20 cellular contexts compared by ENCODE assay signal in genomic region chr15:65953622-65954021, GRCh38.
DNase-seq lines count a peak whose midpoint lies in the region; ATAC-seq, FAIRE-seq and TF ChIP-seq lines count a peak whose summit lies in the region.
"Had no signal": no experiment of that assay in that cellular context is flagged by ENCODE, and none has a peak within 500 bp of the region (broad histone marks: within the 10 kb centered on the region; RNA-seq: fewer than 3 reads in every experiment).

No MANE protein-coding gene starts in this region.

- no peak for TF ChIP-seq RAD21 in A549 (conservative IDR thresholded peaks at IDR 0.05 in 1 of 2, IDR thresholded peaks at IDR 0.05 in 1 of 2)

- H3K27ac ChIP-seq in A549, result no peak overlapping the region
- peak overlapping the region; percentile 91 for H3K27ac ChIP-seq in HUES48 (ENCODE audit: low read depth, low read length)
- H3K27ac ChIP-seq in PC-9, result no peak overlapping the region
- H3K27ac ChIP-seq: C4-2B, KMS-11 had no signal

- DNase-seq in A549 (ENCODE audit: low read depth in 1 of 2, low spot score in 1 of 2) (no peak), PC-9 (no peak), germinal center (ENCODE audit: low spot score) (peak; percentile 49), NCI-H510A treated with DMSO at 0.1 percent for 48 hours (lab: John Stamatoyannopoulos, UW) (no peak), COLO668 (lab: John Stamatoyannopoulos, UW; ENCODE audit: unreplicated experiment) (no peak)
- DNase-seq: 8988T, DMS 273 treated with DMSO at 0.1 percent for 48 hours, NCI-H1694, NCI-H2171, NCI-H524 treated with DMSO at 0.1 percent for 48 hours, OCI-M1, Right ventricle myocardium superior, T-helper 9 cell had no signal

- H3K9me2 ChIP-seq in PC-9 (ENCODE audit: insufficient read depth), result no peaks in the 10 kb centered on the region

- ATAC-seq in A549, result no peak
- no peak for ATAC-seq in HG03039 (IDR thresholded peaks at IDR 0.05; ENCODE audit: unreplicated experiment)
- ATAC-seq in HG02981 (IDR thresholded peaks at IDR 0.05; ENCODE audit: unreplicated experiment), result no peak

- no peak for FAIRE-seq in A549 (lab: Jason Lieb, UNC)
- FAIRE-seq: GM18507 had no signal

- H3K36me3 ChIP-seq in HUES48 (ENCODE audit: control insufficient read depth, insufficient read depth, low read length) (no peaks in the 10 kb centered on the region), PC-9 (ENCODE audit: low read depth) (no peaks in the 10 kb centered on the region)
- H3K36me3 ChIP-seq: HAP-1 had no signal

- H3K27me3 ChIP-seq in HUES48 (ENCODE audit: control insufficient read depth, insufficient read depth, low read length), result no peaks in the 10 kb centered on the region
- no peaks in the 10 kb centered on the region for H3K27me3 ChIP-seq in PC-9 (ENCODE audit: insufficient read depth, low read depth)

- no peak for TF ChIP-seq EP300 in A549 (IDR thresholded peaks at IDR 0.05)

- BruUV-seq in PC-9 (replicated peaks; lab: Mats Ljungman, UMichigan), result no TSS peak

- H2AFZ ChIP-seq in PC-9, result no peak overlapping the region

- no peak for TF ChIP-seq POLR2A in A549 (IDR thresholded peaks at IDR 0.05; ENCODE audit: low read length)

- POLR2A ChIA-PET in A549 (lab: Yijun Ruan, JAX) (no interaction called here), PC-9 (lab: Charles Lee; ENCODE audit: unreplicated experiment) (no interaction called here)

- H3K9ac ChIP-seq in HUES48 (ENCODE audit: low read depth, low read length), result no peak overlapping the region
- H3K9ac ChIP-seq: KMS-11 had no signal

- no peak overlapping the region for H3K4me2 ChIP-seq in A549
- H3K4me2 ChIP-seq in PC-9, result peak overlapping the region; percentile 38; the same call in 1 of the 2 replicates
- H3K4me2 ChIP-seq: KMS-11 had no signal

- no peaks in the 10 kb centered on the region for H4K20me1 ChIP-seq in PC-9 (ENCODE audit: insufficient read depth)

- H3K4me3 ChIP-seq in A549, result no peak overlapping the region
- no peak overlapping the region for H3K4me3 ChIP-seq in HUES48 (ENCODE audit: low read depth, low read length)
- H3K4me3 ChIP-seq in PC-9, result no peak overlapping the region
- H3K4me3 ChIP-seq: HAP-1 had no signal

- H3F3A ChIP-seq in PC-9 (ENCODE audit: insufficient read depth, low read depth), result peaks cover 6% of the 10 kb centered on the region; the same call in 1 of the 2 replicates

- no peaks in the 10 kb centered on the region for H3K79me2 ChIP-seq in PC-9 (ENCODE audit: low read depth)

- H3K4me1 ChIP-seq in A549 (peaks cover 8% of the 10 kb centered on the region; the same call in 1 of the 3 replicates), HUES48 (ENCODE audit: control insufficient read depth, insufficient read depth, low read length) (peaks cover 22% of the 10 kb centered on the region), PC-9 (replicated peaks; ENCODE audit: insufficient read depth) (peaks cover 18% of the 10 kb centered on the region)
- H3K4me1 ChIP-seq: HAP-1 had no signal

- H3K9me3 ChIP-seq in A549 (no peaks in the 10 kb centered on the region), HUES48 (ENCODE audit: control insufficient read depth, insufficient read depth, low read length) (no peaks in the 10 kb centered on the region), PC-9 (ENCODE audit: insufficient read depth, low read depth) (no peaks in the 10 kb centered on the region)
- H3K9me3 ChIP-seq: HAP-1 had no signal

- TF ChIP-seq CTCF in A549 (IDR thresholded peaks at IDR 0.05) (no peak), PC-9 (conservative IDR thresholded peaks at IDR 0.05) (no peak)

- CTCF ChIA-PET in A549 (lab: Yijun Ruan, JAX), result interaction anchor here (1.2 to 2.8 kb wide), 4 partner anchors 34 to 334 kb away, joined by 3 to 12 read pairs (median 3); no protein-coding TSS in a partner anchor
- CTCF ChIA-PET in PC-9 (lab: Charles Lee), result no interaction called here

- 27% methylated on average over 7 of the region's 7 CpGs for WGBS in A549 (ENCODE audit: missing lambda C conversion rate)

- intact Hi-C loops in PC-9 (cut with micrococcal nuclease; ENCODE audit: unreplicated experiment), result no loop called here

TF ChIP-seq in A549, 52 proteins besides CTCF, POLR2A, EP300 and RAD21:
- no peak for TF ChIP-seq SREBF2 (IDR thresholded peaks at IDR 0.05)
- no peak for TF ChIP-seq ZC3H11A (IDR thresholded peaks at IDR 0.05)
- peak; percentile 22; the same call in 1 of the 2 replicates for TF ChIP-seq USF2 (IDR thresholded peaks at IDR 0.05)
